29 cellular contexts compared by ENCODE assay signal in genomic region chr6:72521684-72522083, GRCh38.
"Had no signal": no experiment of that assay in that cellular context is flagged by ENCODE, and none has a peak within 500 bp of the region (broad histone marks: within the 10 kb centered on the region; RNA-seq: fewer than 3 reads in every experiment).

No MANE protein-coding gene starts in this region.

- H3K79me2 ChIP-seq: hepatocyte had no signal

- H3K4me2 ChIP-seq: hepatocyte had no signal

- H3K9me3 ChIP-seq: colonic mucosa, esophagus muscularis mucosa, esophagus squamous epithelium, gastrocnemius medialis, gastroesophageal sphincter, heart left ventricle, heart right ventricle had no signal

- H3K27me3 Mint-ChIP-seq: dendritic cell treated with granulocyte-macrophage colony-stimulating factor and Interleukin-4, amounts not matched to agents 40 ng/mL and 50 ng/mL, for 4 days had no signal

- H2AFZ ChIP-seq: hepatocyte had no signal

- H3K4me1 Mint-ChIP-seq: endodermal cell had no signal

- H3K36me3 ChIP-seq: colonic mucosa, esophagus muscularis mucosa, esophagus squamous epithelium, gastrocnemius medialis, gastroesophageal sphincter, heart left ventricle, heart right ventricle had no signal

- H3K27ac Mint-ChIP-seq: dendritic cell treated with granulocyte-macrophage colony-stimulating factor and Interleukin-4, amounts not matched to agents 40 ng/mL and 50 ng/mL, for 4 days; effector memory CD8-positive, alpha-beta T cell; endodermal cell had no signal

- H3K27me3 ChIP-seq: colonic mucosa, dorsolateral prefrontal cortex, esophagus muscularis mucosa, esophagus squamous epithelium, foreskin keratinocyte, gastrocnemius medialis, gastroesophageal sphincter, heart left ventricle, heart right ventricle, hepatocyte had no signal

- FAIRE-seq: endometrium, endothelial cell of umbilical vein, frontal cortex had no signal

- ATAC-seq: effector memory CD8-positive, alpha-beta T cell; esophagus mucosa; foreskin keratinocyte; gastrocnemius medialis; gastroesophageal sphincter; heart left ventricle; heart right ventricle had no signal

- H3K4me3 Mint-ChIP-seq: dendritic cell treated with granulocyte-macrophage colony-stimulating factor and Interleukin-4, amounts not matched to agents 40 ng/mL and 50 ng/mL, for 4 days; effector memory CD8-positive, alpha-beta T cell; endodermal cell had no signal

- H3K4me3 ChIP-seq: colonic mucosa, coronary artery, dorsolateral prefrontal cortex, esophagus muscularis mucosa, esophagus squamous epithelium, gastrocnemius medialis, gastroesophageal sphincter, heart left ventricle, heart right ventricle, hepatocyte had no signal

- H3K27ac ChIP-seq: colonic mucosa, coronary artery, dorsolateral prefrontal cortex, epithelial cell of prostate, esophagus muscularis mucosa, esophagus squamous epithelium, foreskin keratinocyte, gastrocnemius medialis, gastroesophageal sphincter, heart left ventricle, heart right ventricle, hepatocyte had no signal

- DNase-seq: colonic mucosa; cortex of kidney; dermis blood vessel endothelial cell; dorsolateral prefrontal cortex; effector CD4-positive, alpha-beta T cell; effector CD8-positive, alpha-beta T cell; effector memory CD4-positive, alpha-beta T cell; effector memory CD8-positive, alpha-beta T cell; endodermal cell; erythroblast; esophagus squamous epithelium; foreskin fibroblast; foreskin keratinocyte; foreskin melanocyte; gastrocnemius medialis; glutamatergic neuron; head of caudate nucleus; heart left ventricle; heart right ventricle had no signal

- H3K4me1 ChIP-seq: colonic mucosa, esophagus muscularis mucosa, esophagus squamous epithelium, gastrocnemius medialis, gastroesophageal sphincter, heart left ventricle, heart right ventricle had no signal

- H3K9me3 Mint-ChIP-seq: dendritic cell treated with granulocyte-macrophage colony-stimulating factor and Interleukin-4, amounts not matched to agents 40 ng/mL and 50 ng/mL, for 4 days; effector memory CD8-positive, alpha-beta T cell; endodermal cell had no signal
